In genomic region chr1:110106013-110106941, GRCh38 we compare ENCODE assay signal across 8 cellular contexts. TPM values are rescaled to one million over a fixed set of nuclear protein-coding genes. Genes with fewer than 3 reads are reported as not detected.
DNase-seq lines count a peak whose midpoint lies in the region; TF ChIP-seq lines count a peak whose summit lies in the region.

No MANE protein-coding gene starts in this region.

- CTCF ChIA-PET in activated naive CD4-positive, alpha-beta T cell treated with anti-CD3 and anti-CD28 coated beads for 36 hours (lab: Charles Lee), result interaction anchor here (0.7 to 8.1 kb wide), 24 partner anchors 10 to 86 kb away, joined by 3 to 103 read pairs (median 6); partner anchors contain the start of gene ALX3

- no peak overlapping the region for H3K4me3 ChIP-seq in GM12864 (ENCODE audit: low read depth, low read length)

- H3K27me3 Mint-ChIP-seq in activated naive CD4-positive, alpha-beta T cell treated with anti-CD3 and anti-CD28 coated beads for 36 hours (ENCODE audit: low read depth), result peaks cover 2% of the 10 kb centered on the region
- peaks cover 9% of the 10 kb centered on the region for H3K27me3 Mint-ChIP-seq in glutamatergic neuron (ENCODE audit: unreplicated experiment)

- intact Hi-C loops in activated naive CD4-positive, alpha-beta T cell treated with anti-CD3 and anti-CD28 coated beads for 36 hours (cut with micrococcal nuclease), result loop anchor here (1.0 kb wide), 4 partner anchors 18 to 77 kb away; no protein-coding TSS in a partner anchor
- intact Hi-C loops in posterior vena cava (cut with DNase I), result loop anchor here in 1 of 2 donors (2.0 kb wide), 1 partner anchor 53 kb away; no protein-coding TSS in a partner anchor

- H3K27ac ChIP-seq in 22Rv1, result no peak overlapping the region

- DNase-seq in GM12864 (ENCODE audit: low read depth) (peak; percentile 33), LHCN-M2 (ENCODE audit: low read depth) (peak; percentile 44), SHP77 treated with DMSO at 0.1 percent for 48 hours (lab: John Stamatoyannopoulos, UW) (peak; percentile 26), glutamatergic neuron (peak; percentile 80), pons (ENCODE audit: low spot score) (peak; percentile 63), posterior vena cava (ENCODE audit: low spot score) (no peak)
- DNase-seq in activated naive CD4-positive, alpha-beta T cell treated with anti-CD3 and anti-CD28 coated beads for 36 hours, result peak; percentile 78

- H3K4me3 Mint-ChIP-seq in activated naive CD4-positive, alpha-beta T cell treated with anti-CD3 and anti-CD28 coated beads for 36 hours, result no peak overlapping the region
- H3K4me3 Mint-ChIP-seq in glutamatergic neuron (ENCODE audit: unreplicated experiment), result no peak overlapping the region

- H3K27ac Mint-ChIP-seq in activated naive CD4-positive, alpha-beta T cell treated with anti-CD3 and anti-CD28 coated beads for 36 hours, result no peak overlapping the region
- H3K27ac Mint-ChIP-seq in glutamatergic neuron (ENCODE audit: unreplicated experiment), result no peak overlapping the region

- H3K4me1 Mint-ChIP-seq in activated naive CD4-positive, alpha-beta T cell treated with anti-CD3 and anti-CD28 coated beads for 36 hours (ENCODE audit: low read depth), result no peaks in the 10 kb centered on the region
- peaks cover 10% of the 10 kb centered on the region for H3K4me1 Mint-ChIP-seq in glutamatergic neuron (ENCODE audit: low read depth, unreplicated experiment)

- no peaks in the 10 kb centered on the region for H3K36me3 Mint-ChIP-seq in activated naive CD4-positive, alpha-beta T cell treated with anti-CD3 and anti-CD28 coated beads for 36 hours (ENCODE audit: low read depth)
- no peaks in the 10 kb centered on the region for H3K36me3 Mint-ChIP-seq in glutamatergic neuron (ENCODE audit: unreplicated experiment)

- TF ChIP-seq CTCF in 22Rv1 (IDR thresholded peaks at IDR 0.05), result peak; percentile 95
- peak; percentile 99 for TF ChIP-seq CTCF in GM12864 (IDR thresholded peaks at IDR 0.05; ENCODE audit: low read depth, low read length, missing control alignments)
- TF ChIP-seq CTCF in glutamatergic neuron (IDR thresholded peaks at IDR 0.05; ENCODE audit: partially characterized antibody, unreplicated experiment), result peak; percentile 77

- no peaks in the 10 kb centered on the region for H3K9me3 Mint-ChIP-seq in activated naive CD4-positive, alpha-beta T cell treated with anti-CD3 and anti-CD28 coated beads for 36 hours
- peaks cover 3% of the 10 kb centered on the region for H3K9me3 Mint-ChIP-seq in glutamatergic neuron (ENCODE audit: unreplicated experiment)

RNA-seq across cellular contexts. Expression of gene UBL4B, which starts 6.0 kb away (rescaled TPM):
- not detected in 2 replicates for total RNA-seq in LHCN-M2 (2014; rRNA removed)
- not detected for polyA plus RNA-seq in LHCN-M2 (2012)
- not detected for total RNA-seq in activated naive CD4-positive, alpha-beta T cell treated with anti-CD3 and anti-CD28 coated beads for 36 hours
- total RNA-seq in glutamatergic neuron (ENCODE audit: unreplicated experiment), result not detected
- under 1 TPM in 1 of 2 donors, not detected in 1; 0.19 TPM for total RNA-seq in posterior vena cava

RNA-seq across cellular contexts. Expression of gene ALX3, which starts 35.8 kb away (rescaled TPM):
- total RNA-seq in LHCN-M2 (2014; rRNA removed) (not detected in 2 replicates), glutamatergic neuron (ENCODE audit: unreplicated experiment) (not detected), posterior vena cava (not detected)
- polyA plus RNA-seq in LHCN-M2 (2012), result not detected
- not detected for total RNA-seq in activated naive CD4-positive, alpha-beta T cell treated with anti-CD3 and anti-CD28 coated beads for 36 hours

RNA-seq across cellular contexts. Expression of gene SLC6A17, which starts 44.0 kb away (rescaled TPM):
- 0.23 and 0.38 TPM in 2 replicates for total RNA-seq in LHCN-M2 (2014; rRNA removed)
- polyA plus RNA-seq in LHCN-M2 (2012), result 0.17 TPM
- total RNA-seq in activated naive CD4-positive, alpha-beta T cell treated with anti-CD3 and anti-CD28 coated beads for 36 hours, result under 1 TPM in 1 of 2 experiments, not detected in 1; 0.12 TPM
- 6.4 TPM for total RNA-seq in glutamatergic neuron (ENCODE audit: unreplicated experiment)
- 1 to 10 TPM in 1 of 2 donors, under 1 TPM in 1; 0.51 to 1.8 TPM for total RNA-seq in posterior vena cava
